10 cellular contexts compared by ENCODE assay signal in the genomic region with DNA sequence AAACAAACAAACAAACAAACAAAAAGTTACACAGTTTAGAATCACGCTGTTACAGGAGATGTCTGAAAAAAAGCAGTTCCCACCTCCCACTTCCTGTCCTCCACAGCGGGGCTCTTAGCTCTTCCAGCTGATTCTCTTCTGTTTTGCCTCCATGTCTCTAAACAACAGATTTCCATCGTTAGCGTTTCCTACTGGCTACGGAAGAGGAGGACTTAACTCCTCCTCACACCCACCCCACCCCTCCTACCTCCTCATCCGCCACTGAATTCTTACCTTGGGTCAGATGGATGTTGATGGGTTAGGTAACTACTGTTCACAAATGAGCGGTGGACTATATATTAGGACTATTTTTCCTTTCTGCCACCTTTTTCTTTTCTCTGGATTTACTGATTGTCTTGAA. TPM values are rescaled to one million over a fixed set of nuclear protein-coding genes. Genes with fewer than 3 reads are reported as not detected.
DNase-seq lines count a peak whose midpoint lies in the region; ATAC-seq and TF ChIP-seq lines count a peak whose summit lies in the region.
"Had no signal": no experiment of that assay in that cellular context is flagged by ENCODE, and none has a peak within 500 bp of the region (broad histone marks: within the 10 kb centered on the region; RNA-seq: fewer than 3 reads in every experiment).

No MANE protein-coding gene starts in this region.

- peak overlapping the region; percentile 50 for H3K27ac Mint-ChIP-seq in type B pancreatic cell

- peaks cover 7% of the 10 kb centered on the region for H3K4me1 Mint-ChIP-seq in type B pancreatic cell (ENCODE audit: unreplicated experiment)

- no peak overlapping the region for H3K27ac ChIP-seq in left ventricle myocardium inferior (replicated peaks)

- intact Hi-C loops in left ventricle myocardium inferior (cut with micrococcal nuclease) (no loop called here), Right ventricle myocardium inferior (cut with DNase I) (no loop called here)

- DNase-seq in left ventricle myocardium inferior = no peak
- no peak for DNase-seq in Right ventricle myocardium inferior (ENCODE audit: missing footprints)
- DNase-seq in NCI-H69 (lab: John Stamatoyannopoulos, UW) = peak; percentile 72
- DNase-seq in fibroblast of villous mesenchyme (ENCODE audit: low read depth) = peak; percentile 41
- no peak for DNase-seq in type B pancreatic cell (ENCODE audit: extremely low spot score, unreplicated experiment)
- DNase-seq in NK-92 (lab: John Stamatoyannopoulos, UW; ENCODE audit: unreplicated experiment) = no peak
- DNase-seq: SIG-M5; stimulated activated CD4-positive, alpha-beta T cell treated with anti-CD3 and anti-CD28 coated beads, Interleukin-2, amount 100 ng/mL, for 48 hours had no signal

- no peaks in the 10 kb centered on the region for H3K9me3 ChIP-seq in left ventricle myocardium inferior (replicated peaks)

- peaks cover 9% of the 10 kb centered on the region for H3K4me1 ChIP-seq in left ventricle myocardium inferior

- no peaks in the 10 kb centered on the region for H3K9me3 Mint-ChIP-seq in type B pancreatic cell

- no peaks in the 10 kb centered on the region for H3K36me3 Mint-ChIP-seq in type B pancreatic cell

- peaks cover 34% of the 10 kb centered on the region for H3K27me3 Mint-ChIP-seq in type B pancreatic cell

- TF ChIP-seq CTCF in left ventricle myocardium inferior (IDR thresholded peaks at IDR 0.05; ENCODE audit: borderline replicate concordance) = no peak
- TF ChIP-seq CTCF in fibroblast of villous mesenchyme (IDR thresholded peaks at IDR 0.05; ENCODE audit: insufficient read depth, low read depth, low read length) = no peak
- no peak for TF ChIP-seq CTCF in type B pancreatic cell (conservative IDR thresholded peaks at IDR 0.05)

- H3K36me3 ChIP-seq in left ventricle myocardium inferior = no peaks in the 10 kb centered on the region

- peaks cover 76% of the 10 kb centered on the region for H3K27me3 ChIP-seq in left ventricle myocardium inferior (ENCODE audit: low read depth)

- H3K4me3 ChIP-seq in left ventricle myocardium inferior (peak overlapping the region; percentile 32), fibroblast of villous mesenchyme (ENCODE audit: low read depth, low read length) (peak overlapping the region; percentile 37)

- ATAC-seq in Right ventricle myocardium inferior (no peak), HG03442 (IDR thresholded peaks at IDR 0.05; ENCODE audit: unreplicated experiment) (no peak), HG03175 (IDR thresholded peaks at IDR 0.05; ENCODE audit: unreplicated experiment) (no peak)

- H3K4me3 Mint-ChIP-seq in type B pancreatic cell = peak overlapping the region; percentile 81

RNA-seq across cellular contexts. Expression of a gene that starts 36.8 kb away (rescaled TPM):
- total RNA-seq in left ventricle myocardium inferior (39.5 TPM), Right ventricle myocardium inferior (31.3 TPM), fibroblast of villous mesenchyme (38.7 and 51.0 TPM in 2 replicates), type B pancreatic cell (ENCODE audit: low replicate concordance) (49.3 and 54.3 TPM in 2 replicates)

RNA-seq across cellular contexts. Expression of a gene that starts 56.4 kb away (rescaled TPM):
- 104 TPM for total RNA-seq in left ventricle myocardium inferior
- 110 TPM for total RNA-seq in Right ventricle myocardium inferior
- total RNA-seq in fibroblast of villous mesenchyme = 32.0 and 49.3 TPM in 2 replicates
- 20.0 and 58.4 TPM in 2 replicates for total RNA-seq in type B pancreatic cell (ENCODE audit: low replicate concordance)

Comparison
In these comparisons a context has a peak if more than half of its experiments do, and no peak if none do; other contexts are left out.
1. DNase-seq: peak in NCI-H69 (single experiment) and fibroblast of villous mesenchyme (single experiment); none in left ventricle myocardium inferior (single experiment), Right ventricle myocardium inferior (single experiment), type B pancreatic cell (single experiment) and NK-92 (single experiment).